19 cellular contexts compared by ENCODE assay signal in genomic region chr15:68208136-68208535, GRCh38. TPM values are rescaled to one million over a fixed set of nuclear protein-coding genes. Genes with fewer than 3 reads are reported as not detected.
DNase-seq lines count a peak whose midpoint lies in the region; ATAC-seq and TF ChIP-seq lines count a peak whose summit lies in the region.
"Had no signal": no experiment of that assay in that cellular context is flagged by ENCODE, and none has a peak within 500 bp of the region (broad histone marks: within the 10 kb centered on the region; RNA-seq: fewer than 3 reads in every experiment).

No MANE protein-coding gene starts in this region.

- peaks cover 1% of the 10 kb centered on the region for H3K36me3 ChIP-seq in H7 (replicated peaks; ENCODE audit: control insufficient read depth, insufficient read depth, low read length)
- no peaks in the 10 kb centered on the region for H3K36me3 ChIP-seq in sigmoid colon
- H3K36me3 ChIP-seq: cardiac muscle cell, esophagus muscularis mucosa had no signal

- H3K27me3 Mint-ChIP-seq in central memory CD8-positive, alpha-beta T cell = no peaks in the 10 kb centered on the region
- H3K27me3 Mint-ChIP-seq: CD8-positive, alpha-beta memory T cell had no signal

- H3K4me3 ChIP-seq in H7 (ENCODE audit: insufficient read depth, low read depth, low read length) (no peak overlapping the region), sigmoid colon (no peak overlapping the region)
- H3K4me3 ChIP-seq: cardiac muscle cell, esophagus muscularis mucosa, MG63, tibial nerve had no signal

- TF ChIP-seq POLR2A in sigmoid colon (IDR thresholded peaks at IDR 0.05) = no peak

- H3K9me3 Mint-ChIP-seq in central memory CD8-positive, alpha-beta T cell = no peaks in the 10 kb centered on the region
- H3K9me3 Mint-ChIP-seq: CD8-positive, alpha-beta memory T cell had no signal

- intact Hi-C loops in sigmoid colon (cut with DNase I) = loop anchor here (10.0 kb wide), 1 partner anchor 663 kb away; the partner anchor contains the start of gene MAP2K5
- intact Hi-C loops in left colon (cut with DNase I, micrococcal nuclease) = no loop called here

- ATAC-seq in central memory CD8-positive, alpha-beta T cell (replicated peaks; ENCODE audit: extremely low read depth, poor library complexity, severe bottlenecking) = no peak
- no peak for ATAC-seq in HG03175 (IDR thresholded peaks at IDR 0.05; ENCODE audit: unreplicated experiment)
- no peak for ATAC-seq in left colon

- no peak overlapping the region for H3K4me3 Mint-ChIP-seq in central memory CD8-positive, alpha-beta T cell

- peaks cover 4% of the 10 kb centered on the region for H3K36me3 Mint-ChIP-seq in central memory CD8-positive, alpha-beta T cell (ENCODE audit: insufficient read depth)
- H3K36me3 Mint-ChIP-seq: CD8-positive, alpha-beta memory T cell had no signal

- TF ChIP-seq EP300 in sigmoid colon (IDR thresholded peaks at IDR 0.05) = no peak

- peak; percentile 43 for DNase-seq in activated CD8-positive, alpha-beta memory T cell treated with anti-CD3 and anti-CD28 coated beads for 24 hours
- DNase-seq in activated CD8-positive, alpha-beta memory T cell treated with anti-CD3 and anti-CD28 coated beads, Interleukin-2, amount 50 U/mL, for 4 hours = no peak
- DNase-seq in H7 (peak; percentile 30), sigmoid colon (peak; percentile 56), left colon (no peak), OCI-M2 (lab: John Stamatoyannopoulos, UW; ENCODE audit: unreplicated experiment) (no peak)
- no peak for DNase-seq in central memory CD8-positive, alpha-beta T cell (ENCODE audit: low spot score in 2 of 2)
- DNase-seq: amniotic stem cell; CD8-positive, alpha-beta memory T cell; DND-41; GOT3; MG63; NCI-H1694; NCI-H345; stimulated activated CD4-positive, alpha-beta T cell treated with anti-CD3 and anti-CD28 coated beads, Interleukin-15, amount 100 ng/mL, for 24 hours had no signal

- H3K27me3 ChIP-seq in H7 (ENCODE audit: control insufficient read depth, insufficient read depth, low read length) = no peaks in the 10 kb centered on the region
- no peaks in the 10 kb centered on the region for H3K27me3 ChIP-seq in sigmoid colon
- H3K27me3 ChIP-seq: cardiac muscle cell, esophagus muscularis mucosa, MG63, tibial nerve had no signal

- H3K9me3 ChIP-seq in sigmoid colon = no peaks in the 10 kb centered on the region
- H3K9me3 ChIP-seq: esophagus muscularis mucosa, MG63, tibial nerve had no signal

- H3K4me1 ChIP-seq in sigmoid colon = peaks cover 0 to 41% (median 37%) of the 10 kb centered on the region in 4 donors

- WGBS in sigmoid colon, 2 donors = 88 to 89% methylated on average over 16 of the region's 16 CpGs

- peaks cover 9% of the 10 kb centered on the region for H3K4me1 Mint-ChIP-seq in central memory CD8-positive, alpha-beta T cell

- peak overlapping the region; percentile 68 for H3K27ac Mint-ChIP-seq in central memory CD8-positive, alpha-beta T cell (ENCODE audit: low read depth)

- TF ChIP-seq CTCF in sigmoid colon (IDR thresholded peaks at IDR 0.05) = no peak

- H3K27ac ChIP-seq in sigmoid colon = no peak overlapping the region
- H3K27ac ChIP-seq: cardiac muscle cell had no signal

RNA-seq across cellular contexts. Expression of gene CALML4, which starts 3.0 kb away (rescaled TPM):
- 5.6 and 7.4 TPM in 2 replicates for total RNA-seq in H7 (2014; rRNA removed; shearing (Covaris generic))
- total RNA-seq in sigmoid colon (10 to 100 TPM in 1 of 4 donors, 1 to 10 TPM in 3; 3.9 to 10.9 (median 5.4) TPM), left colon (100 to 1,000 TPM; 118 to 124 TPM)
- polyA plus RNA-seq in sigmoid colon = 100 to 1,000 TPM; 154 to 309 (median 214) TPM

RNA-seq across cellular contexts. Expression of gene CLN6, which starts 21.4 kb away (rescaled TPM):
- total RNA-seq in H7 (2014; rRNA removed; shearing (Covaris generic)) = 32.5 and 33.7 TPM in 2 replicates
- 10 to 100 TPM in 3 of 4 donors, 1 to 10 TPM in 1; 9.3 to 17.4 (median 12.7) TPM for total RNA-seq in sigmoid colon
- 10 to 100 TPM in 1 of 3 donors, 1 to 10 TPM in 2; 5.4 to 43.3 (median 7.2) TPM for polyA plus RNA-seq in sigmoid colon
- total RNA-seq in left colon = 10 to 100 TPM; 24.6 to 32.2 TPM

Comparison
In these comparisons a context has a peak if more than half of its experiments do, and no peak if none do; other contexts are left out.
1. DNase-seq: peak in activated CD8-positive, alpha-beta memory T cell treated with anti-CD3 and anti-CD28 coated beads for 24 hours (single experiment), H7 (single experiment) and sigmoid colon (single experiment); none in activated CD8-positive, alpha-beta memory T cell treated with anti-CD3 and anti-CD28 coated beads, Interleukin-2, amount 50 U/mL, for 4 hours (single experiment), central memory CD8-positive, alpha-beta T cell (0 of 2), left colon (0 of 2) and OCI-M2 (single experiment).
2. RNA of gene CALML4, which starts 3.0 kb away (total RNA-seq): 118 to 124 TPM in left colon; 3.9 to 10.9 TPM in sigmoid colon and 5.6 to 7.4 TPM in H7; every median in the first group is over 10 times any median in the second.